ENCODE assay signal across 1 cellular context in genomic region chr17:39547713-39548478, GRCh38.
A peak's percentile ranks its signal among the peaks of the same experiment; 100 is the strongest.
TF ChIP-seq lines count a peak whose summit lies in the region.

No MANE protein-coding gene starts in this region.

TF ChIP-seq in HepG2, 621 proteins besides CTCF, POLR2A, EP300 and RAD21 (continued from another document):
- TF ChIP-seq, protein P1, sequence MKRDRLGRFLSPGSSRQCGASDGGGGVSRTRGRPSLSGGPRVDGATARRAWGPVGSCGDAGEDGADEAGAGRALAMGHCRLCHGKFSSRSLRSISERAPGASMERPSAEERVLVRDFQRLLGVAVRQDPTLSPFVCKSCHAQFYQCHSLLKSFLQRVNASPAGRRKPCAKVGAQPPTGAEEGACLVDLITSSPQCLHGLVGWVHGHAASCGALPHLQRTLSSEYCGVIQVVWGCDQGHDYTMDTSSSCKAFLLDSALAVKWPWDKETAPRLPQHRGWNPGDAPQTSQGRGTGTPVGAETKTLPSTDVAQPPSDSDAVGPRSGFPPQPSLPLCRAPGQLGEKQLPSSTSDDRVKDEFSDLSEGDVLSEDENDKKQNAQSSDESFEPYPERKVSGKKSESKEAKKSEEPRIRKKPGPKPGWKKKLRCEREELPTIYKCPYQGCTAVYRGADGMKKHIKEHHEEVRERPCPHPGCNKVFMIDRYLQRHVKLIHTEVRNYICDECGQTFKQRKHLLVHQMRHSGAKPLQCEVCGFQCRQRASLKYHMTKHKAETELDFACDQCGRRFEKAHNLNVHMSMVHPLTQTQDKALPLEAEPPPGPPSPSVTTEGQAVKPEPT (CRISPR knock-in tag; IDR thresholded peaks at IDR 0.05; ENCODE audit: low read depth): no peak
- TF ChIP-seq SIN3A (IDR thresholded peaks at IDR 0.05; ENCODE audit: borderline replicate concordance, low read depth, low read length): no peak
- TF ChIP-seq SP2 (CRISPR knock-in tag; IDR thresholded peaks at IDR 0.05): no peak
- no peak for TF ChIP-seq ZNF740 (CRISPR knock-in tag; IDR thresholded peaks at IDR 0.05)
- TF ChIP-seq PRDM4 (CRISPR knock-in tag; IDR thresholded peaks at IDR 0.05; ENCODE audit: borderline replicate concordance): no peak
- TF ChIP-seq GATAD2A (CRISPR knock-in tag; IDR thresholded peaks at IDR 0.05): no peak
- TF ChIP-seq MED8 (CRISPR knock-in tag; IDR thresholded peaks at IDR 0.05; ENCODE audit: insufficient replicate concordance): no peak
- no peak for TF ChIP-seq PTBP1 (IDR thresholded peaks at IDR 0.05; ENCODE audit: low read depth, low read length, poor library complexity, severe bottlenecking)
- TF ChIP-seq ATM (IDR thresholded peaks at IDR 0.05; ENCODE audit: borderline replicate concordance): no peak
- TF ChIP-seq IRF2 (CRISPR knock-in tag; IDR thresholded peaks at IDR 0.05): peak; percentile 47; the same call in 1 of the 2 replicates
- TF ChIP-seq, protein P2, sequence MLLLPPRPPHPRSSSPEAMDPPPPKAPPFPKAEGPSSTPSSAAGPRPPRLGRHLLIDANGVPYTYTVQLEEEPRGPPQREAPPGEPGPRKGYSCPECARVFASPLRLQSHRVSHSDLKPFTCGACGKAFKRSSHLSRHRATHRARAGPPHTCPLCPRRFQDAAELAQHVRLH (CRISPR knock-in tag; IDR thresholded peaks at IDR 0.05; ENCODE audit: borderline replicate concordance, low read depth): peak; percentile 52; the same call in 1 of the 2 replicates
- no peak for TF ChIP-seq ZNF746 (CRISPR knock-in tag; IDR thresholded peaks at IDR 0.05)
- TF ChIP-seq, protein P3, sequence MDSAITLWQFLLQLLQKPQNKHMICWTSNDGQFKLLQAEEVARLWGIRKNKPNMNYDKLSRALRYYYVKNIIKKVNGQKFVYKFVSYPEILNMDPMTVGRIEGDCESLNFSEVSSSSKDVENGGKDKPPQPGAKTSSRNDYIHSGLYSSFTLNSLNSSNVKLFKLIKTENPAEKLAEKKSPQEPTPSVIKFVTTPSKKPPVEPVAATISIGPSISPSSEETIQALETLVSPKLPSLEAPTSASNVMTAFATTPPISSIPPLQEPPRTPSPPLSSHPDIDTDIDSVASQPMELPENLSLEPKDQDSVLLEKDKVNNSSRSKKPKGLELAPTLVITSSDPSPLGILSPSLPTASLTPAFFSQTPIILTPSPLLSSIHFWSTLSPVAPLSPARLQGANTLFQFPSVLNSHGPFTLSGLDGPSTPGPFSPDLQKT (CRISPR knock-in tag; IDR thresholded peaks at IDR 0.05; ENCODE audit: borderline replicate concordance): no peak
- no peak for TF ChIP-seq TBP (CRISPR knock-in tag; IDR thresholded peaks at IDR 0.05)
- no peak for TF ChIP-seq MZF1 (CRISPR knock-in tag; IDR thresholded peaks at IDR 0.05; ENCODE audit: borderline replicate concordance)
- no peak for TF ChIP-seq ETS1 (CRISPR knock-in tag; IDR thresholded peaks at IDR 0.05)
- TF ChIP-seq ZNF430 (CRISPR knock-in tag; IDR thresholded peaks at IDR 0.05): no peak
- TF ChIP-seq TCF12 (IDR thresholded peaks at IDR 0.05): no peak
- no peak; the same call in 1 of the 2 replicates for TF ChIP-seq TCF12 (CRISPR knock-in tag; IDR thresholded peaks at IDR 0.05)
- no peak for TF ChIP-seq MYNN (CRISPR knock-in tag; IDR thresholded peaks at IDR 0.05; ENCODE audit: low read depth)
- no peak for TF ChIP-seq ZNF737 (CRISPR knock-in tag; IDR thresholded peaks at IDR 0.05; ENCODE audit: borderline replicate concordance)
- TF ChIP-seq ZNF510 (CRISPR knock-in tag; IDR thresholded peaks at IDR 0.05; ENCODE audit: low read depth): no peak
- TF ChIP-seq ZNF24 (IDR thresholded peaks at IDR 0.05): no peak
- TF ChIP-seq ZSCAN30 (CRISPR knock-in tag; IDR thresholded peaks at IDR 0.05): no peak
- TF ChIP-seq ELF4 (CRISPR knock-in tag; IDR thresholded peaks at IDR 0.05; ENCODE audit: borderline replicate concordance): no peak
- 0 out of 2 replicates have a peak, but pooled peaks have one; percentile 36 for TF ChIP-seq ZNF772 (CRISPR knock-in tag; IDR thresholded peaks at IDR 0.05)
- TF ChIP-seq ZNF180 (CRISPR knock-in tag; IDR thresholded peaks at IDR 0.05; ENCODE audit: borderline replicate concordance, low read depth): no peak
- 0 out of 2 replicates have a peak, but pooled peaks have one; percentile 41 for TF ChIP-seq MXD4 (CRISPR knock-in tag; IDR thresholded peaks at IDR 0.05)
- no peak for TF ChIP-seq ZNF850 (CRISPR knock-in tag; conservative IDR thresholded peaks at IDR 0.05)
- no peak for TF ChIP-seq THAP7 (CRISPR knock-in tag; IDR thresholded peaks at IDR 0.05)
- no peak for TF ChIP-seq ZNF367 (CRISPR knock-in tag; IDR thresholded peaks at IDR 0.05; ENCODE audit: borderline replicate concordance)
- TF ChIP-seq PHF20 (CRISPR knock-in tag; IDR thresholded peaks at IDR 0.05): no peak
- TF ChIP-seq SMAD3 (CRISPR knock-in tag; IDR thresholded peaks at IDR 0.05): peak; percentile 44; the same call in 1 of the 2 replicates
- TF ChIP-seq RCOR2 (CRISPR knock-in tag; IDR thresholded peaks at IDR 0.05): no peak
TF ChIP-seq in HepG2: peak in this region for 51.
